14 cellular contexts compared by ENCODE assay signal in genomic region chr1:156412653-156413309, GRCh38. TPM values are rescaled to one million over a fixed set of nuclear protein-coding genes. Genes with fewer than 3 reads are reported as not detected.
DNase-seq lines count a peak whose midpoint lies in the region; TF ChIP-seq lines count a peak whose summit lies in the region.
"Had no signal": no experiment of that assay in that cellular context is flagged by ENCODE, and none has a peak within 500 bp of the region (broad histone marks: within the 10 kb centered on the region; RNA-seq: fewer than 3 reads in every experiment).

No MANE protein-coding gene starts in this region.

- H3K27ac ChIP-seq in temporal lobe (ENCODE audit: low read depth, low read length), result peak overlapping the region; percentile 98
- no peak overlapping the region for H3K27ac ChIP-seq in esophagus muscularis mucosa (replicated peaks in 1 of 4)
- H3K27ac ChIP-seq: BLaER1 had no signal

- intact Hi-C loops in esophagus muscularis mucosa (cut with DNase I), result no loop called here

- DNase-seq in NCI-H526 (lab: John Stamatoyannopoulos, UW) (peak; percentile 99 to 100), cerebellum (ENCODE audit: low spot score) (peak; percentile 43), medulla oblongata (ENCODE audit: extremely low spot score) (peak; percentile 87), NCI-H1092 (lab: John Stamatoyannopoulos, UW) (no peak), esophagus muscularis mucosa (ENCODE audit: extremely low spot score) (no peak)
- no peak for DNase-seq in stimulated activated CD8-positive, alpha-beta memory T cell treated with anti-CD3 and anti-CD28 coated beads, Interleukin-4, amount 100 ng/mL, for 48 hours
- DNase-seq: DMS 273 treated with DMSO at 0.1 percent for 48 hours, HCEC 1CT, Karpas-422, NCI-H226, PC-3 had no signal

- H3K36me3 ChIP-seq in esophagus muscularis mucosa, result no peaks in the 10 kb centered on the region
- H3K36me3 ChIP-seq: BLaER1 had no signal

- no peaks in the 10 kb centered on the region for H3K9me3 ChIP-seq in esophagus muscularis mucosa
- H3K9me3 ChIP-seq: BLaER1 had no signal

- WGBS in esophagus muscularis mucosa, result 87% methylated on average over 9 of the region's 9 CpGs

- no peaks in the 10 kb centered on the region for H3K4me1 ChIP-seq in esophagus muscularis mucosa
- H3K4me1 ChIP-seq: BLaER1 had no signal

- H3K27me3 ChIP-seq in esophagus muscularis mucosa, result peaks cover 0 to 90% (median 17%) of the 10 kb centered on the region in 4 donors

- TF ChIP-seq EP300 in esophagus muscularis mucosa (IDR thresholded peaks at IDR 0.05), result no peak

- TF ChIP-seq POLR2A in esophagus muscularis mucosa (IDR thresholded peaks at IDR 0.05; ENCODE audit: low read depth), result no peak

- no peak overlapping the region for H3K4me3 ChIP-seq in esophagus muscularis mucosa
- H3K4me3 ChIP-seq: BLaER1 had no signal

- TF ChIP-seq CTCF in esophagus muscularis mucosa (IDR thresholded peaks at IDR 0.05), result no peak

RNA-seq across cellular contexts. Expression of gene RHBG, which starts 43.8 kb away (rescaled TPM):
- 0.73 TPM for total RNA-seq in cerebellum
- total RNA-seq in temporal lobe, result not detected
- total RNA-seq in esophagus muscularis mucosa, result not detected
- total RNA-seq: SK-MEL-5 had no signal

Comparison
In these comparisons a context has a peak if more than half of its experiments do, and no peak if none do; other contexts are left out.
1. DNase-seq: peak in NCI-H526 (2 of 2), cerebellum (single experiment) and medulla oblongata (single experiment); none in stimulated activated CD8-positive, alpha-beta memory T cell treated with anti-CD3 and anti-CD28 coated beads, Interleukin-4, amount 100 ng/mL, for 48 hours (single experiment), NCI-H1092 (single experiment) and esophagus muscularis mucosa (single experiment).